ENCODE assay signal across 8 cellular contexts in the genomic region with DNA sequence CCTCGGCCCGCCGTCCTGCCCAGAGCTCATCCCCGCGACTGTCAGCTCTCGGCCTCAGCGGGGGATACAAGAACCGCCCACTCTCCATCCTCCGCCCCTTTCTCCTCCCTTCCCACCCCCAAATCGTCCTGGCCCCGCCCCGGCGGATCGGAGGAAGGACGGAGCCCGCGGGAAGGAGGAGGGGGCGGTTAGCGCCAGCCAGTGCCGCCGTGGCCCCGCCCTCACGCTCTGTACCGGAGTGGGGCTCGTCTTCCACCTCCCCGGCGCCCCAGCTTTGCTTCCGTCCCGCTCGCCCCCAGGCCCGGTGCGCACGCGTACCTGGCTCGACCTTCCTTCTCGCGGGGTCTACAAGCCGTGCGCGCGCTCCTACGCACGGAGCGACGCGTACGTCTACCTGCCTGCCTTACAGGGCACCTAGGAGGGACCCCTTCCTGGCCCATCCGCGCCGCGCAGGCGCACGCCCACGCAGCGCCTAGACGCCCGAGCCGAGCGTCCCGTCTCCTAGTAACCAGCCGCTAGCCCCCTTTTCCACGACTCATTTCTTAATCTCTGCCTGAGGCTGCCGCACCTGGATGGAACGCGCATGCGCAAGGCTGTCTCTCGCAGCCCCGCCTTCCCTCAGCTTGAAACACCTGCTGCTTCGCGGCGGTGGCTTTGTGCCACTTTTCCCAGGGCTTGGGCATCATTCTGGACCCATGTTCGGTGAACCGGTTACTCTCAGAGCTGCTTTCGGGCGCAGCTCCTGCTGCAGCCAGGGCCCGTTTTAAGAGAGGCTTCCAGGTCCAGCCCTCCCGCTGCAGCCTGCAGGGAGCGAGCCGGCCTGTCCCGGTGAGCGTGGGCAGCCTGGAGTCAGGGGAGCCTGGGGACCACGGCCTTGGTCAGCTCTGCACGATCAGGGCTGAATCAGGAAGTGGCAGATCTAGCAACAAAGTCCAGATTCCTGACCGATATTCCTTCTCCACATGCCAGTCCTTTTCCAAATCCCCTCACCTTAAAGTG.
DNase-seq lines count a peak whose midpoint lies in the region; ATAC-seq and TF ChIP-seq lines count a peak whose summit lies in the region.

A gene with protein sequence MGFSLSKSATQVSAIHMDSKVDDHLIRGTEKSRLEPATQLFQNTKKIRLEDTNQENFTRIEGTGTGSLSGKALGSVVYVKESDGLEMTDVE (plus strand): TSS at position 598 of the 999 bp plus-strand sequence. CDS start 8,852 bp downstream, outside the sequence.

- no peak for DNase-seq in AG09309 (ENCODE audit: low read depth)
- DNase-seq in NCI-H345 (lab: John Stamatoyannopoulos, UW), result peak; percentile 99
- peak; percentile 90 to 94 (median 91) for DNase-seq in activated CD4-positive, CD25-positive, alpha-beta regulatory T cell (lab: John Stamatoyannopoulos, UW)
- peak; percentile 97 for DNase-seq in central memory CD4-positive, alpha-beta T cell
- peak; percentile 76 for DNase-seq in iris pigment epithelial cell (ENCODE audit: low read depth)
- DNase-seq in stimulated activated CD4-positive, alpha-beta T cell treated with anti-CD3 and anti-CD28 coated beads, Interleukin-12 subunit alpha, Interleukin-12 subunit beta, amount 100 ng/mL, for 24 hours (ENCODE audit: low read depth in 2 of 2), result peak; percentile 93 to 96

- H3K4me3 ChIP-seq in AG09309 (ENCODE audit: control insufficient read depth, low read depth, low read length), result peak within 1 kb of the TSS; percentile 75

- ATAC-seq in GM19043 (IDR thresholded peaks at IDR 0.05; ENCODE audit: low read depth, unreplicated experiment), result peak; percentile 82
- peak; percentile 86 for ATAC-seq in HG03342 (IDR thresholded peaks at IDR 0.05; ENCODE audit: unreplicated experiment)

- TF ChIP-seq CTCF in AG09309 (IDR thresholded peaks at IDR 0.05; ENCODE audit: control insufficient read depth, insufficient read depth, low read depth, low read length, missing control alignments), result no peak
